19 cellular contexts compared by ENCODE assay signal in genomic region chr22:34502821-34503220, GRCh38.
DNase-seq lines count a peak whose midpoint lies in the region; ATAC-seq and TF ChIP-seq lines count a peak whose summit lies in the region.
"Had no signal": no experiment of that assay in that cellular context is flagged by ENCODE, and none has a peak within 500 bp of the region (broad histone marks: within the 10 kb centered on the region; RNA-seq: fewer than 3 reads in every experiment).

No MANE protein-coding gene starts in this region.

- no peak overlapping the region for H3K27ac Mint-ChIP-seq in H9
- no peak overlapping the region for H3K27ac Mint-ChIP-seq in CD4-positive, alpha-beta T cell
- no peak overlapping the region for H3K27ac Mint-ChIP-seq in activated naive CD4-positive, alpha-beta T cell treated with anti-CD3 and anti-CD28 coated beads, Interleukin-2, amount 50 U/mL, for 72 hours
- H3K27ac Mint-ChIP-seq: CD8-positive, alpha-beta memory T cell; HFFc6 had no signal

- H2BK120ac ChIP-seq in H9 (ENCODE audit: low read depth, low read length, poor library complexity, severe bottlenecking) = no peak overlapping the region

- H3K14ac ChIP-seq in H9 (ENCODE audit: insufficient read depth, low read length) = peak overlapping the region; percentile 29; the same call in 1 of the 2 replicates

- no peaks in the 10 kb centered on the region for H3K27me3 ChIP-seq in H9 (ENCODE audit: insufficient read depth, low read length)
- H3K27me3 ChIP-seq in CD4-positive, alpha-beta T cell (ENCODE audit: control insufficient read depth, insufficient read depth, low read length) = no peaks in the 10 kb centered on the region
- H3K27me3 ChIP-seq in thyroid gland = no peaks in the 10 kb centered on the region
- H3K27me3 ChIP-seq: BLaER1, Peyer's patch had no signal

- no peak overlapping the region for H3K4me2 ChIP-seq in H9 (ENCODE audit: insufficient read depth, insufficient read length, low read length)
- H3K4me2 ChIP-seq: BLaER1 had no signal

- CTCF ChIA-PET in CD4-positive, alpha-beta T cell (lab: Charles Lee) = no interaction called here

- no peaks in the 10 kb centered on the region for H3K9me3 ChIP-seq in H9 (ENCODE audit: control insufficient read depth, low read depth, low read length)
- no peaks in the 10 kb centered on the region for H3K9me3 ChIP-seq in CD4-positive, alpha-beta T cell (ENCODE audit: control insufficient read depth, low read length)
- H3K9me3 ChIP-seq in thyroid gland = no peaks in the 10 kb centered on the region
- H3K9me3 ChIP-seq: BLaER1, Peyer's patch had no signal

- no peak for TF ChIP-seq CTCF in H9 (conservative IDR thresholded peaks at IDR 0.05)
- TF ChIP-seq CTCF in CD4-positive, alpha-beta T cell (IDR thresholded peaks at IDR 0.05) = no peak
- no peak for TF ChIP-seq CTCF in thyroid gland (IDR thresholded peaks at IDR 0.05)

- H3K79me2 ChIP-seq in H9 (ENCODE audit: insufficient read depth, low read length) = no peaks in the 10 kb centered on the region

- H3T11ph ChIP-seq in H9 (ENCODE audit: low read length) = no peak overlapping the region

- peaks cover 9% of the 10 kb centered on the region for H3K27me3 Mint-ChIP-seq in H9 (ENCODE audit: low read depth)
- H3K27me3 Mint-ChIP-seq in CD4-positive, alpha-beta T cell = no peaks in the 10 kb centered on the region
- H3K27me3 Mint-ChIP-seq: CD8-positive, alpha-beta memory T cell had no signal

- peaks cover 4 to 7% of the 10 kb centered on the region in 2 experiments; a peak in 4 of 5 replicates for H3K9me3 Mint-ChIP-seq in H9
- H3K9me3 Mint-ChIP-seq in CD4-positive, alpha-beta T cell = no peaks in the 10 kb centered on the region
- peaks cover 3 to 10% of the 10 kb centered on the region in 2 donors for H3K9me3 Mint-ChIP-seq in activated naive CD4-positive, alpha-beta T cell treated with anti-CD3 and anti-CD28 coated beads, Interleukin-2, amount 50 U/mL, for 72 hours

- intact Hi-C loops in CD4-positive, alpha-beta T cell (cut with DNase I, micrococcal nuclease) = no loop called here
- intact Hi-C loops in thyroid gland (cut with DNase I) = no loop called here

- H3K4me1 Mint-ChIP-seq in H9 = no peaks in the 10 kb centered on the region
- H3K4me1 Mint-ChIP-seq in CD4-positive, alpha-beta T cell (ENCODE audit: low read depth) = no peaks in the 10 kb centered on the region
- H3K4me1 Mint-ChIP-seq: CD8-positive, alpha-beta memory T cell had no signal

- no peak overlapping the region for H3K4me3 Mint-ChIP-seq in H9
- no peak overlapping the region for H3K4me3 Mint-ChIP-seq in CD4-positive, alpha-beta T cell
- H3K4me3 Mint-ChIP-seq: CD8-positive, alpha-beta memory T cell; HFFc6 had no signal

- H3K18ac ChIP-seq in H9 (ENCODE audit: insufficient read length, low read depth, low read length) = no peak overlapping the region

- no peaks in the 10 kb centered on the region for H4K20me1 ChIP-seq in H9 (ENCODE audit: control insufficient read depth, insufficient read depth, insufficient read length)
- H4K20me1 ChIP-seq: BLaER1 had no signal

- H4K5ac ChIP-seq in H9 (ENCODE audit: insufficient read length, low read depth, low read length) = no peak overlapping the region

- no peak overlapping the region for H2BK12ac ChIP-seq in H9 (ENCODE audit: insufficient read length, low read depth, low read length)

- H3K4me3 ChIP-seq in thyroid gland (replicated peaks in 1 of 3) = no peak overlapping the region
- H3K4me3 ChIP-seq: BLaER1, Peyer's patch had no signal

- no CpG with 5 or more reads among the region's 5 CpGs for WGBS in H9 (ENCODE audit: extremely low coverage, insufficient read length, low lambda C conversion rate)
- 58 to 60% methylated on average over 5 of the region's 5 CpGs for WGBS in thyroid gland, 2 donors

- TF ChIP-seq POLR2A in thyroid gland (IDR thresholded peaks at IDR 0.05) = no peak

- no peak for DNase-seq in H9
- DNase-seq in OCI-M1 (lab: John Stamatoyannopoulos, UW) = peak; percentile 54
- DNase-seq in glomerular visceral epithelial cell (ENCODE audit: extremely low spot score) = peak; percentile 19
- DNase-seq in ureter (ENCODE audit: low spot score) = peak; percentile 43
- DNase-seq in CD4-positive, alpha-beta T cell = no peak
- DNase-seq in activated naive CD4-positive, alpha-beta T cell treated with anti-CD3 and anti-CD28 coated beads, Interleukin-2, amount 50 U/mL, for 72 hours (ENCODE audit: low spot score in 2 of 2) = no peak
- no peak for DNase-seq in thyroid gland
- DNase-seq: CD8-positive, alpha-beta memory T cell; DMS79; GOT3; HFFc6; KG1; NCI-H1417 treated with DMSO at 0.1 percent for 48 hours; NCI-H187 treated with DMSO at 0.1 percent for 48 hours; NCI-H345; NCI-H526; Peyer's patch had no signal

- POLR2A ChIA-PET in CD4-positive, alpha-beta T cell (lab: Charles Lee) = no interaction called here

- no peak overlapping the region for H3K9ac ChIP-seq in H9 (ENCODE audit: extremely low read depth, insufficient read length, low read length)
- H3K9ac ChIP-seq: BLaER1 had no signal

- no peak overlapping the region for H2AK5ac ChIP-seq in H9 (ENCODE audit: insufficient read length, low read length)

- no peak overlapping the region for H2BK20ac ChIP-seq in H9 (ENCODE audit: low read depth, low read length, poor library complexity, severe bottlenecking)

- H3K36me3 ChIP-seq in thyroid gland = no peaks in the 10 kb centered on the region
- H3K36me3 ChIP-seq: BLaER1, Peyer's patch had no signal

- no peak overlapping the region for H3K56ac ChIP-seq in H9 (ENCODE audit: insufficient read length, low read depth, low read length)

- H3K4ac ChIP-seq in H9 (ENCODE audit: low read depth, low read length) = no peak overlapping the region

- H2AFZ ChIP-seq in H9 (ENCODE audit: low read length) = no peak overlapping the region

- H3K4me1 ChIP-seq in H9 (ENCODE audit: insufficient read depth, low read length) (no peaks in the 10 kb centered on the region), thyroid gland (no peaks in the 10 kb centered on the region)
- H3K4me1 ChIP-seq: BLaER1, Peyer's patch had no signal

- H2BK15ac ChIP-seq in H9 (ENCODE audit: low read depth, low read length) = no peak overlapping the region

- H3K79me1 ChIP-seq in H9 (ENCODE audit: insufficient read depth, low read depth, low read length, poor library complexity, severe bottlenecking) = no peaks in the 10 kb centered on the region

- no peak overlapping the region for H2BK5ac ChIP-seq in H9 (ENCODE audit: insufficient read length, low read length)

- ATAC-seq in CD4-positive, alpha-beta T cell (ENCODE audit: poor library complexity) = no peak
- ATAC-seq in activated naive CD4-positive, alpha-beta T cell treated with anti-CD3 and anti-CD28 coated beads, Interleukin-2, amount 50 U/mL, for 72 hours = no peak
- ATAC-seq: Right ventricle myocardium inferior had no signal

- no peak overlapping the region for H3K23ac ChIP-seq in H9 (ENCODE audit: insufficient read length, low read depth, low read length)

- no peak overlapping the region for H4K91ac ChIP-seq in H9 (ENCODE audit: insufficient read length, low read depth, low read length)

- H3K27ac ChIP-seq in H9 (ENCODE audit: insufficient read length, low read depth, low read length) = no peak overlapping the region
- no peak overlapping the region for H3K27ac ChIP-seq in CD4-positive, alpha-beta T cell (ENCODE audit: low read depth, low read length)
- no peak overlapping the region for H3K27ac ChIP-seq in thyroid gland
- H3K27ac ChIP-seq: BLaER1, Peyer's patch had no signal

- no peak overlapping the region for H4K8ac ChIP-seq in H9 (replicated peaks; ENCODE audit: insufficient read length, low read depth, low read length)

- no peaks in the 10 kb centered on the region; a peak in 1 of 7 replicates for H3K36me3 Mint-ChIP-seq in H9 (ENCODE audit: insufficient read depth in 1 of 3, low read depth in 3 of 3)
- H3K36me3 Mint-ChIP-seq in CD4-positive, alpha-beta T cell (ENCODE audit: low read depth) = no peaks in the 10 kb centered on the region
- H3K36me3 Mint-ChIP-seq in activated naive CD4-positive, alpha-beta T cell treated with anti-CD3 and anti-CD28 coated beads, Interleukin-2, amount 50 U/mL, for 72 hours = peaks cover 0 to 5% of the 10 kb centered on the region in 2 donors
- H3K36me3 Mint-ChIP-seq: CD8-positive, alpha-beta memory T cell had no signal

- H3K23me2 ChIP-seq in H9 (ENCODE audit: insufficient read length, low read depth, low read length, poor library complexity, severe bottlenecking) = no peaks in the 10 kb centered on the region

Comparison
In these comparisons a context has a peak if more than half of its experiments do, and no peak if none do; other contexts are left out.
1. DNase-seq: peak in OCI-M1 (single experiment), glomerular visceral epithelial cell (single experiment) and ureter (single experiment); none in H9 (single experiment), CD4-positive, alpha-beta T cell (0 of 10), activated naive CD4-positive, alpha-beta T cell treated with anti-CD3 and anti-CD28 coated beads, Interleukin-2, amount 50 U/mL, for 72 hours (0 of 2) and thyroid gland (0 of 2).